26 cellular contexts compared by ENCODE assay signal in genomic region chr2:225742487-225742886, GRCh38.
"Had no signal": no experiment of that assay in that cellular context is flagged by ENCODE, and none has a peak within 500 bp of the region (broad histone marks: within the 10 kb centered on the region; RNA-seq: fewer than 3 reads in every experiment).

No MANE protein-coding gene starts in this region.

- H3K4me3 ChIP-seq: ascending aorta, coronary artery, dorsolateral prefrontal cortex, esophagus muscularis mucosa, gastroesophageal sphincter, heart right ventricle, hepatocyte had no signal

- H3K36me3 ChIP-seq: ascending aorta, esophagus muscularis mucosa, gastroesophageal sphincter, heart right ventricle had no signal

- H3K27me3 ChIP-seq: ascending aorta, dorsolateral prefrontal cortex, esophagus muscularis mucosa, gastroesophageal sphincter, heart right ventricle, hepatocyte had no signal

- H2AFZ ChIP-seq: hepatocyte had no signal

- H3K79me2 ChIP-seq: hepatocyte had no signal

- H3K27ac ChIP-seq: ascending aorta, coronary artery, dorsolateral prefrontal cortex, esophagus muscularis mucosa, gastroesophageal sphincter, heart right ventricle, hepatocyte had no signal

- H3K4me2 ChIP-seq: hepatocyte had no signal

- H3K9me3 ChIP-seq: ascending aorta, esophagus muscularis mucosa, gastroesophageal sphincter, heart right ventricle had no signal

- DNase-seq: activated CD4-positive, alpha-beta memory T cell treated with anti-CD3 and anti-CD28 coated beads, Interleukin-2, amount 10 ng/mL, durations not matched to agents 7 days and 5 days; activated CD4-positive, alpha-beta T cell treated with anti-CD3 and anti-CD28 coated beads for 4 hours; activated CD4-positive, alpha-beta T cell treated with anti-CD3 and anti-CD28 coated beads, Interleukin-2, amount 10 ng/mL, durations not matched to agents 7 days and 5 days; activated CD4-positive, alpha-beta T cell treated with anti-CD3 and anti-CD28 coated beads, Interleukin-2, amount 50 U/mL, for 4 hours; activated CD4-positive, CD25-positive, alpha-beta regulatory T cell; activated CD4-positive, CD25-positive, alpha-beta regulatory T cell treated with anti-CD3 and anti-CD28 coated beads, Interleukin-2, amount 50 U/mL, for 72 hours; activated CD8-positive, alpha-beta memory T cell treated with anti-CD3 and anti-CD28 coated beads, Interleukin-2, amount 50 U/mL, for 48 hours; activated gamma-delta T cell; activated naive CD4-positive, alpha-beta T cell; activated naive CD4-positive, alpha-beta T cell treated with anti-CD3 and anti-CD28 coated beads, Interleukin-2, amount 10 ng/mL, durations not matched to agents 7 days and 5 days; activated naive CD8-positive, alpha-beta T cell treated with anti-CD3 and anti-CD28 coated beads, Interleukin-2, amount 10 ng/mL, durations not matched to agents 7 days and 5 days; activated T-cell treated with anti-CD3 and anti-CD28 coated beads for 4 hours; activated T-cell treated with anti-CD3 and anti-CD28 coated beads, Interleukin-2, amount 50 U/mL, for 24 hours; activated T-cell treated with anti-CD3 and anti-CD28 coated beads, Interleukin-2, amount 50 U/mL, for 72 hours; dorsolateral prefrontal cortex; effector memory CD4-positive, alpha-beta T cell; erythroblast; foreskin melanocyte; heart right ventricle; T-helper 17 cell; T1000 had no signal
